15 cellular contexts compared by ENCODE assay signal in genomic region chr1:94974824-94975223, GRCh38. TPM values are rescaled to one million over a fixed set of nuclear protein-coding genes. Genes with fewer than 3 reads are reported as not detected.
DNase-seq lines count a peak whose midpoint lies in the region; ATAC-seq and TF ChIP-seq lines count a peak whose summit lies in the region.
"Had no signal": no experiment of that assay in that cellular context is flagged by ENCODE, and none has a peak within 500 bp of the region (broad histone marks: within the 10 kb centered on the region; RNA-seq: fewer than 3 reads in every experiment).

No MANE protein-coding gene starts in this region.

- peaks cover 4% of the 10 kb centered on the region for H3K4me1 Mint-ChIP-seq in T-helper 17 cell

- DNase-seq in heart left ventricle, result no peak
- no peak for DNase-seq in left ventricle myocardium superior
- DNase-seq in amniotic stem cell (lab: John Stamatoyannopoulos, UW), result peak; percentile 57
- DNase-seq in iris pigment epithelial cell (ENCODE audit: low read depth), result peak; percentile 81
- DNase-seq in tibial artery, result no peak
- no peak for DNase-seq in stimulated activated naive CD8-positive, alpha-beta T cell treated with anti-CD3 and anti-CD28 coated beads, Interleukin-15, Interleukin-2, amounts not matched to agents 100 U/mL and 50 U/mL, for 24 hours
- DNase-seq in T-helper 17 cell, result no peak
- no peak for DNase-seq in left colon
- DNase-seq: activated T-cell treated with anti-CD3 and anti-CD28 coated beads for 4 hours; left cardiac atrium; ovary; stimulated activated CD4-positive, alpha-beta T cell treated with anti-CD3 and anti-CD28 coated beads, Interleukin-4, amount 100 ng/mL, for 24 hours; stimulated activated naive CD8-positive, alpha-beta T cell treated with anti-CD3 and anti-CD28 coated beads, Interleukin-15, amount 100 ng/mL, for 72 hours; WERI-Rb-1 had no signal

- peaks cover 0 to 46% (median 31%) of the 10 kb centered on the region in 12 donors for H3K4me1 ChIP-seq in heart left ventricle
- peaks cover 0 to 43% (median 17%) of the 10 kb centered on the region in 4 donors for H3K4me1 ChIP-seq in tibial artery

- no peaks in the 10 kb centered on the region for H3K27me3 Mint-ChIP-seq in T-helper 17 cell
- H3K27me3 Mint-ChIP-seq: stimulated activated naive CD8-positive, alpha-beta T cell treated with anti-CD3 and anti-CD28 coated beads, Interleukin-15, amount 100 ng/mL, for 72 hours had no signal

- peak in 1 of 4 donors; percentile 67 for ATAC-seq in heart left ventricle
- ATAC-seq in left ventricle myocardium superior, result no peak
- ATAC-seq in stimulated activated naive CD8-positive, alpha-beta T cell treated with anti-CD3 and anti-CD28 coated beads, Interleukin-15, Interleukin-2, amounts not matched to agents 100 U/mL and 50 U/mL, for 24 hours, result no peak
- no peak for ATAC-seq in T-helper 17 cell
- no peak for ATAC-seq in left colon
- ATAC-seq: stimulated activated naive CD8-positive, alpha-beta T cell treated with anti-CD3 and anti-CD28 coated beads, Interleukin-15, amount 100 ng/mL, for 72 hours had no signal

- 85 to 98% (median 88%) methylated on average over 1 of the region's 1 CpG for WGBS in heart left ventricle, 4 donors

- H3K27ac Mint-ChIP-seq in T-helper 17 cell, result no peak overlapping the region
- H3K27ac Mint-ChIP-seq: stimulated activated naive CD8-positive, alpha-beta T cell treated with anti-CD3 and anti-CD28 coated beads, Interleukin-15, amount 100 ng/mL, for 72 hours had no signal

- H3K36me3 ChIP-seq in heart left ventricle (no peaks in the 10 kb centered on the region), tibial artery (no peaks in the 10 kb centered on the region)
- H3K36me3 ChIP-seq: ovary, WERI-Rb-1 had no signal

- no peak for TF ChIP-seq CTCF in heart left ventricle (IDR thresholded peaks at IDR 0.05)
- no peak for TF ChIP-seq CTCF in tibial artery (IDR thresholded peaks at IDR 0.05)

- no peaks in the 10 kb centered on the region for H3K27me3 ChIP-seq in heart left ventricle
- no peaks in the 10 kb centered on the region for H3K27me3 ChIP-seq in tibial artery
- H3K27me3 ChIP-seq: ovary had no signal

- intact Hi-C loops in heart left ventricle (cut with DNase I), result loop anchor here in 1 of 10 donors (5.0 kb wide), 1 partner anchor 32 kb away; no protein-coding TSS in a partner anchor
- intact Hi-C loops in left ventricle myocardium superior (cut with micrococcal nuclease), result no loop called here
- intact Hi-C loops in tibial artery (cut with DNase I; ENCODE audit: low total_unique reads), result no loop called here
- intact Hi-C loops in left colon (cut with DNase I, micrococcal nuclease), result no loop called here

- peaks cover 4% of the 10 kb centered on the region for H3K36me3 Mint-ChIP-seq in T-helper 17 cell (ENCODE audit: low read depth)

- H3K27ac ChIP-seq in heart left ventricle (peak overlapping the region in 11 of 12 donors; percentile 6 to 85 (median 33)), tibial artery (peak overlapping the region; percentile 25 to 67)
- H3K27ac ChIP-seq: 22Rv1, ovary, WERI-Rb-1 had no signal

- H3K9me3 ChIP-seq in heart left ventricle (no peaks in the 10 kb centered on the region), tibial artery (no peaks in the 10 kb centered on the region), T-helper 17 cell (ENCODE audit: control insufficient read depth, low read length, poor library complexity, severe bottlenecking) (no peaks in the 10 kb centered on the region)
- H3K9me3 ChIP-seq: ovary had no signal

- TF ChIP-seq POLR2A in heart left ventricle (IDR thresholded peaks at IDR 0.05), result no peak

- H3K4me3 ChIP-seq in heart left ventricle, result no peak overlapping the region
- H3K4me3 ChIP-seq in tibial artery, result no peak overlapping the region
- H3K4me3 ChIP-seq: ovary had no signal

- H3K4me3 Mint-ChIP-seq in T-helper 17 cell, result no peak overlapping the region
- H3K4me3 Mint-ChIP-seq: stimulated activated naive CD8-positive, alpha-beta T cell treated with anti-CD3 and anti-CD28 coated beads, Interleukin-15, amount 100 ng/mL, for 72 hours had no signal

RNA-seq across cellular contexts. Expression of gene CNN3, which starts 47.9 kb away (rescaled TPM):
- total RNA-seq in heart left ventricle (100 to 1,000 TPM in 1 of 9 donors, 10 to 100 TPM in 8; 53.0 to 115 (median 74.1) TPM), left ventricle myocardium superior (51.8 TPM), T-helper 17 cell (1 to 10 TPM in 1 of 2 donors, under 1 TPM in 1; 0.76 to 1.7 TPM), left colon (100 to 1,000 TPM in 1 of 2 donors, 10 to 100 TPM in 1; 79.1 to 114 TPM)
- polyA plus RNA-seq in heart left ventricle, result 10 to 100 TPM; 23.8 to 63.4 TPM

Comparison
In these comparisons a context has a peak if more than half of its experiments do, and no peak if none do; other contexts are left out.
1. DNase-seq: peak in amniotic stem cell (single experiment) and iris pigment epithelial cell (single experiment); none in heart left ventricle (0 of 5), left ventricle myocardium superior (single experiment), tibial artery (0 of 2), stimulated activated naive CD8-positive, alpha-beta T cell treated with anti-CD3 and anti-CD28 coated beads, Interleukin-15, Interleukin-2, amounts not matched to agents 100 U/mL and 50 U/mL, for 24 hours (single experiment), T-helper 17 cell (0 of 3) and left colon (0 of 2).
2. RNA of gene CNN3, which starts 47.9 kb away (total RNA-seq): 79.1 to 114 TPM in left colon, 53.0 to 115 TPM in heart left ventricle and 51.8 TPM in left ventricle myocardium superior (single experiment); 0.76 to 1.7 TPM in T-helper 17 cell; every median in the first group is over 10 times any median in the second.